In the genomic region with DNA sequence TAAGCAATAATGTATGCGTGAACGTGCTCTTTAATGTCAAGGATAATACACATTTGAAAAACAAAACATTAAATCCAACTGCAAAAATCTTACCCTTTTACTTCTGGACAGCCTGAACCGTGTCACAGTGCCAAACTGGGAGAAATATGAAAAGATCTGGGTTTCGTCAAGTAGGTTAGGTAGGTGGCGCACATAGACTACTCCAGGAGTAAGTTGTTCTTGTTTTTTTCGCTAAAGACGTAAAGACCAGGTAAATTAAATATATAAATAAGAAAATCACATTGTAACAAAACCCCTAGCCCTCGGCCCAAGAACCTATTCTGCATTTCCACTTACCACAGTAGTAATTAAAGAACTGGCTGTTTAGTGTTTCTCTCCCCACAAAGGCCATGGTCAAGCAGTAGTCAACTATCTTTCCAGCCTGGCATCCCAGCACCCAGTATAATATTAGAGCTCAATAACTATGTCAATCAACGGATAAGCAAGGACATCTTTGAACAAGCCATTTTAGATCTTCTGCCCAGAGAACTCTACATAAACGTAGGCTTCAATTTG, we compare ENCODE assay signal across 8 cellular contexts. TPM values are rescaled to one million over a fixed set of nuclear protein-coding genes. Genes with fewer than 3 reads are reported as not detected.
A peak's percentile ranks its signal among the peaks of the same experiment; 100 is the strongest.
DNase-seq lines count a peak whose midpoint lies in the region; ATAC-seq and TF ChIP-seq lines count a peak whose summit lies in the region.

No MANE protein-coding gene starts in this region.

- no peak for ATAC-seq in body of pancreas

- H2AK5ac ChIP-seq in mesendoderm (ENCODE audit: low read length) = no peak overlapping the region

- no peak overlapping the region for H3K18ac ChIP-seq in mesendoderm (ENCODE audit: low read length)

- TF ChIP-seq CTCF in LNCAP (IDR thresholded peaks at IDR 0.05) (peak; percentile 34; the same call in 1 of the 2 replicates), body of pancreas (IDR thresholded peaks at IDR 0.05) (no peak)

- no peak overlapping the region for H4K5ac ChIP-seq in mesendoderm (ENCODE audit: low read length)

- no peak overlapping the region for H2BK15ac ChIP-seq in mesendoderm (replicated peaks; ENCODE audit: low read depth)

- H4K8ac ChIP-seq in mesendoderm (ENCODE audit: low read depth, low read length) = no peak overlapping the region

- H3K9ac ChIP-seq in mesendoderm (ENCODE audit: low read length) = peak overlapping the region; percentile 96

- no peak for TF ChIP-seq POLR2A in body of pancreas (IDR thresholded peaks at IDR 0.05)

- H3K9me3 ChIP-seq in body of pancreas = no peaks in the 10 kb centered on the region

- no peak overlapping the region for H2BK120ac ChIP-seq in mesendoderm (ENCODE audit: low read depth, low read length)

- no peak overlapping the region for H3K4ac ChIP-seq in mesendoderm (ENCODE audit: low read depth, low read length)

- H3K36me3 ChIP-seq in body of pancreas (replicated peaks in 1 of 2; ENCODE audit: insufficient read depth in 1 of 2, low read depth in 2 of 2) (peaks cover 0 to 6% of the 10 kb centered on the region in 2 donors), mesendoderm (ENCODE audit: control insufficient read depth, insufficient read depth, low read length) (peaks cover 7% of the 10 kb centered on the region)

- peak; percentile 8 for DNase-seq in EL
- DNase-seq in body of pancreas = no peak
- DNase-seq in mesendoderm = no peak
- DNase-seq in NCI-H748 (lab: John Stamatoyannopoulos, UW; ENCODE audit: unreplicated experiment) = no peak
- DNase-seq in iPS-NIHi11 (ENCODE audit: low spot score) = no peak
- DNase-seq in posterior vena cava (ENCODE audit: low spot score) = no peak
- DNase-seq in effector CD4-positive, alpha-beta T cell = no peak

- no peak overlapping the region for H2BK5ac ChIP-seq in mesendoderm (ENCODE audit: low read length)

- intact Hi-C loops in body of pancreas (cut with DNase I) (no loop called here), posterior vena cava (cut with DNase I) (no loop called here)

- H3K4me2 ChIP-seq in mesendoderm (ENCODE audit: low read length) = peak overlapping the region; percentile 65

- 19 to 30% methylated on average over 10 of the region's 10 CpGs for WGBS in body of pancreas, 2 donors
- no CpG with 5 or more reads among the region's 10 CpGs for WGBS in mesendoderm (ENCODE audit: extremely low coverage, insufficient coverage, low lambda C conversion rate)

- peaks cover 27% of the 10 kb centered on the region for H3K79me2 ChIP-seq in mesendoderm (ENCODE audit: control insufficient read depth, insufficient read depth, low read length)

- no peak overlapping the region for H3K23ac ChIP-seq in mesendoderm (ENCODE audit: low read length)

- H3K56ac ChIP-seq in mesendoderm (ENCODE audit: low read length) = peak overlapping the region; percentile 92

- peaks cover 12% of the 10 kb centered on the region for H3K4me1 ChIP-seq in body of pancreas
- H3K4me1 ChIP-seq in mesendoderm (ENCODE audit: control insufficient read depth, low read depth, low read length) = no peaks in the 10 kb centered on the region

- peaks cover 6% of the 10 kb centered on the region for H3K79me1 ChIP-seq in mesendoderm (ENCODE audit: low read length)

- H3K4me3 ChIP-seq in body of pancreas = peak overlapping the region; percentile 48 to 97
- peak overlapping the region; percentile 94 for H3K4me3 ChIP-seq in mesendoderm (ENCODE audit: low read length)

- H3K27ac ChIP-seq in body of pancreas (peak overlapping the region in 2 of 4 donors; percentile 69 to 83), mesendoderm (ENCODE audit: low read depth, low read length) (no peak overlapping the region)

- H3K27me3 ChIP-seq in body of pancreas = no peaks in the 10 kb centered on the region
- H3K27me3 ChIP-seq in mesendoderm (ENCODE audit: insufficient read depth, low read length, poor library complexity) = no peaks in the 10 kb centered on the region

RNA-seq across cellular contexts. Expression of a gene that starts 1.1 kb away (rescaled TPM):
- total RNA-seq in body of pancreas (10 to 100 TPM; 20.8 to 26.4 TPM), posterior vena cava (10 to 100 TPM; 32.1 to 45.8 TPM)
- polyA plus RNA-seq in mesendoderm (2013, experiment 1 of 2) = 194 TPM
- polyA plus RNA-seq in mesendoderm (2013, experiment 2 of 2) = 191 TPM

RNA-seq across cellular contexts. Expression of a gene that starts 19.9 kb away (rescaled TPM):
- 10 to 100 TPM; 18.2 to 20.8 TPM for total RNA-seq in body of pancreas
- polyA plus RNA-seq in mesendoderm (2013, experiment 1 of 2) = 55.0 TPM
- polyA plus RNA-seq in mesendoderm (2013, experiment 2 of 2) = 56.2 TPM
- 10 to 100 TPM; 43.8 to 49.5 TPM for total RNA-seq in posterior vena cava
